ENCODE assay signal across 1 cellular context in genomic region chr21:36476541-36476940, GRCh38.
A peak's percentile ranks its signal among the peaks of the same experiment; 100 is the strongest.
TF ChIP-seq lines count a peak whose summit lies in the region.

No MANE protein-coding gene starts in this region.

TF ChIP-seq in HepG2, 621 proteins besides CTCF, POLR2A, EP300 and RAD21:
- 0 out of 2 replicates have a peak, but pooled peaks have one; percentile 9 for TF ChIP-seq ZNF317 (CRISPR knock-in tag; IDR thresholded peaks at IDR 0.05)
